Comparison of ENCODE assay signal across 1 cellular context in the genomic region with DNA sequence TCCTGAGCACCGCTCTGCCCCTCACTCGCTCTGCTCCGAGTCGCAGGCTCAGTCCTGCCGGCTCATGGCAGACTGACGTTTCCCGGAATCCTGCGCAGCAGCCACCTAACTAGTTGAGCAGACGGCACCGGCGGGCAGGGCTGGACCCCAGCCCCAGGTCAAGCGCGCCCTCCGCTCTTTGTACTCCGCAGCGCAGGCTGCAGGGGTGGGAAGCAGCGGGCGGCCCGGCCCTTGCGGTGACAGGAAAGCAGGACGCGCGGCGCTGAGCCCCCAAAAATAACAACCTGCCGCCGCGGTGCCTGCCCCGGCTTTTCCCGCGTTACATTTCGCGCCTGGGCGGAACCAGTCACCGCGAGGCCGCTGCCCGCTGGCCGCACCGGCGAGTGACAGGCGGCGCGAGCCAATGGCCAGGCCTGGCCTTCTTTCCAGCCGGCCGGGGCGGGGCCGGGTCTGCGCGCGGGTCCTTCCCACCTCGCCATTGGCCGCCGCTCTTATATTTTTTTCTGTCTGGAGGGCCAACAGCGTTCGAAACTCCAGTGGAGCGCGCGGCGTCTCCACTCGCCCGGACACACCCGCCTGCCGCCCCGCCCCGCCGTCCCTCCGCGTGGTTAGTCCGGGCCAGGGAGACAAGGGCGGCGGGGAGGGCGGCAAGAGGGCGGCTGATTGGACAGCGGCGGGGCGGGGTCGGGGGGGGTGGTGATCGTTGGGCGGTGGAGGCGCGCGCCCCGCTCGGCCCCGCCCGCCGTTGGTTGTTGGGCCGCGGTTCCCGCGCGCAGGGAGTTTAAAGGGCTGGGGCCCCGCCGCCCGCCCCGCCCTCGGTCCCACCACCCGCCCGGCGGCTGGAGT.
A peak's percentile ranks its signal among the peaks of the same experiment; 100 is the strongest.
TF ChIP-seq lines count a peak whose summit lies in the region.

ZNF367 (minus strand) TSS at position 297 of the 846 bp plus-strand sequence. CDS start 338 bp downstream, outside the sequence.

TF ChIP-seq in HepG2, 621 proteins besides CTCF, POLR2A, EP300 and RAD21 (continued from another document and continues in another):
- no peak for TF ChIP-seq MTERF4 (CRISPR knock-in tag; IDR thresholded peaks at IDR 0.05)
- no peak for TF ChIP-seq HNRNPUL1 (IDR thresholded peaks at IDR 0.05; ENCODE audit: low read depth, low read length)
- TF ChIP-seq ZNF547 (CRISPR knock-in tag; IDR thresholded peaks at IDR 0.05) = peak; percentile 94
- no peak for TF ChIP-seq RELA (CRISPR knock-in tag; IDR thresholded peaks at IDR 0.05)
- TF ChIP-seq KLF15 (CRISPR knock-in tag; IDR thresholded peaks at IDR 0.05; ENCODE audit: borderline replicate concordance) = no peak
- TF ChIP-seq AGO2 (optimal IDR thresholded peaks at IDR 0.05; ENCODE audit: low read depth, low read length) = peak; percentile 97
- TF ChIP-seq, protein P1, sequence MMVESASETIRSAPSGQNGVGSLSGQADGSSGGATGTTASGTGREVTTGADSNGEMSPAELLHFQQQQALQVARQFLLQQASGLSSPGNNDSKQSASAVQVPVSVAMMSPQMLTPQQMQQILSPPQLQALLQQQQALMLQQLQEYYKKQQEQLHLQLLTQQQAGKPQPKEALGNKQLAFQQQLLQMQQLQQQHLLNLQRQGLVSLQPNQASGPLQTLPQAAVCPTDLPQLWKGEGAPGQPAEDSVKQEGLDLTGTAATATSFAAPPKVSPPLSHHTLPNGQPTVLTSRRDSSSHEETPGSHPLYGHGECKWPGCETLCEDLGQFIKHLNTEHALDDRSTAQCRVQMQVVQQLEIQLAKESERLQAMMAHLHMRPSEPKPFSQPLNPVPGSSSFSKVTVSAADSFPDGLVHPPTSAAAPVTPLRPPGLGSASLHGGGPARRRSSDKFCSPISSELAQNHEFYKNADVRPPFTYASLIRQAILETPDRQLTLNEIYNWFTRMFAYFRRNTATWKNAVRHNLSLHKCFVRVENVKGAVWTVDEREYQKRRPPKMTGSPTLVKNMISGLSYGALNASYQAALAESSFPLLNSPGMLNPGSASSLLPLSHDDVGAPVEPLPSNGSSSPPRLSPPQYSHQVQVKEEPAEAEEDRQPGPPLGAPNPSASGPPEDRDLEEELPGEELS (CRISPR knock-in tag; IDR thresholded peaks at IDR 0.05) = peak; percentile 35; the same call in 1 of the 2 replicates
- no peak for TF ChIP-seq ZNF556 (CRISPR knock-in tag; IDR thresholded peaks at IDR 0.05; ENCODE audit: borderline replicate concordance)
- TF ChIP-seq RARA (CRISPR knock-in tag; IDR thresholded peaks at IDR 0.05) = no peak; the same call in 1 of the 2 replicates
- TF ChIP-seq ZHX2 (IDR thresholded peaks at IDR 0.05; ENCODE audit: low read depth) = no peak
- 0 out of 2 replicates have a peak, but pooled peaks have one; percentile 45 for TF ChIP-seq ZHX2 (CRISPR knock-in tag; IDR thresholded peaks at IDR 0.05; ENCODE audit: borderline replicate concordance)
- peak; percentile 97 for TF ChIP-seq TFDP1 (CRISPR knock-in tag; IDR thresholded peaks at IDR 0.05; ENCODE audit: borderline replicate concordance)
- no peak for TF ChIP-seq BCLAF1 (IDR thresholded peaks at IDR 0.05)
- TF ChIP-seq CBFB (CRISPR knock-in tag; IDR thresholded peaks at IDR 0.05) = no peak; the same call in 1 of the 2 replicates
- TF ChIP-seq, protein P2, sequence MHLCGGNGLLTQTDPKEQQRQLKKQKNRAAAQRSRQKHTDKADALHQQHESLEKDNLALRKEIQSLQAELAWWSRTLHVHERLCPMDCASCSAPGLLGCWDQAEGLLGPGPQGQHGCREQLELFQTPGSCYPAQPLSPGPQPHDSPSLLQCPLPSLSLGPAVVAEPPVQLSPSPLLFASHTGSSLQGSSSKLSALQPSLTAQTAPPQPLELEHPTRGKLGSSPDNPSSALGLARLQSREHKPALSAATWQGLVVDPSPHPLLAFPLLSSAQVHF (CRISPR knock-in tag; IDR thresholded peaks at IDR 0.05) = peak; percentile 96
- TF ChIP-seq ZNF343 (CRISPR knock-in tag; IDR thresholded peaks at IDR 0.05) = no peak
- peak; percentile 30 for TF ChIP-seq MXD4 (CRISPR knock-in tag; IDR thresholded peaks at IDR 0.05)
- TF ChIP-seq ZSCAN30 (CRISPR knock-in tag; IDR thresholded peaks at IDR 0.05) = no peak
- TF ChIP-seq, protein P3, sequence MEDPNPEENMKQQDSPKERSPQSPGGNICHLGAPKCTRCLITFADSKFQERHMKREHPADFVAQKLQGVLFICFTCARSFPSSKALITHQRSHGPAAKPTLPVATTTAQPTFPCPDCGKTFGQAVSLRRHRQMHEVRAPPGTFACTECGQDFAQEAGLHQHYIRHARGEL (CRISPR knock-in tag; IDR thresholded peaks at IDR 0.05) = no peak
- no peak for TF ChIP-seq CREB3 (CRISPR knock-in tag; IDR thresholded peaks at IDR 0.05)
- TF ChIP-seq HNF1A (IDR thresholded peaks at IDR 0.05; ENCODE audit: low read depth) = no peak
- TF ChIP-seq HNF1A (CRISPR knock-in tag; IDR thresholded peaks at IDR 0.05; ENCODE audit: borderline replicate concordance) = no peak
- no peak for TF ChIP-seq ZNF280B (CRISPR knock-in tag; IDR thresholded peaks at IDR 0.05; ENCODE audit: borderline replicate concordance)
- TF ChIP-seq MYNN (CRISPR knock-in tag; IDR thresholded peaks at IDR 0.05; ENCODE audit: low read depth) = peak; percentile 75; the same call in 1 of the 2 replicates
- TF ChIP-seq GPBP1L1 (CRISPR knock-in tag; IDR thresholded peaks at IDR 0.05) = no peak
- no peak for TF ChIP-seq RBAK (CRISPR knock-in tag; IDR thresholded peaks at IDR 0.05)
